Comparison of ENCODE assay signal across 20 cellular contexts in genomic region chr16:75121949-75122568, GRCh38. TPM values are rescaled to one million over a fixed set of nuclear protein-coding genes. Genes with fewer than 3 reads are reported as not detected.
"Had no signal": no experiment of that assay in that cellular context is flagged by ENCODE, and none has a peak within 500 bp of the region (broad histone marks: within the 10 kb centered on the region; RNA-seq: fewer than 3 reads in every experiment).

No MANE protein-coding gene starts in this region.

- H3K27ac Mint-ChIP-seq: naive thymus-derived CD8-positive, alpha-beta T cell; stimulated activated naive B cell treated with anti-CD40 and anti-IgM and Interleukin-4, amounts not matched to agents 10 μg/mL and 1 μg/mL and 100 μg/mL, for 72 hours; stimulated activated naive CD8-positive, alpha-beta T cell treated with anti-CD3 and anti-CD28 coated beads, Interleukin-15, amount 100 ng/mL, for 72 hours had no signal

- H3K4me3 Mint-ChIP-seq: naive thymus-derived CD8-positive, alpha-beta T cell; stimulated activated naive B cell treated with anti-CD40 and anti-IgM and Interleukin-4, amounts not matched to agents 10 μg/mL and 1 μg/mL and 100 μg/mL, for 72 hours; stimulated activated naive CD8-positive, alpha-beta T cell treated with anti-CD3 and anti-CD28 coated beads, Interleukin-15, amount 100 ng/mL, for 72 hours had no signal

- H3K27me3 ChIP-seq: dorsolateral prefrontal cortex, neutrophil, right lobe of liver, transverse colon had no signal

- H3K4me1 Mint-ChIP-seq: naive thymus-derived CD8-positive, alpha-beta T cell; stimulated activated naive B cell treated with anti-CD40 and anti-IgM and Interleukin-4, amounts not matched to agents 10 μg/mL and 1 μg/mL and 100 μg/mL, for 72 hours; stimulated activated naive CD8-positive, alpha-beta T cell treated with anti-CD3 and anti-CD28 coated beads, Interleukin-15, amount 100 ng/mL, for 72 hours had no signal

- H3K27me3 Mint-ChIP-seq: naive thymus-derived CD8-positive, alpha-beta T cell; stimulated activated naive CD8-positive, alpha-beta T cell treated with anti-CD3 and anti-CD28 coated beads, Interleukin-15, amount 100 ng/mL, for 72 hours had no signal

- H3K27ac ChIP-seq: dorsolateral prefrontal cortex, neutrophil, psoas muscle, thoracic aorta, transverse colon had no signal

- ATAC-seq: mucosa of descending colon; naive thymus-derived CD8-positive, alpha-beta T cell; psoas muscle; stimulated activated naive B cell treated with anti-CD40 and anti-IgM and Interleukin-4, amounts not matched to agents 10 μg/mL and 1 μg/mL and 100 μg/mL, for 72 hours; stimulated activated naive CD8-positive, alpha-beta T cell treated with anti-CD3 and anti-CD28 coated beads, Interleukin-15, amount 100 ng/mL, for 72 hours had no signal

- H3K36me3 ChIP-seq: neutrophil, thoracic aorta, transverse colon had no signal

- DNase-seq: cortex of kidney; dorsolateral prefrontal cortex; effector CD8-positive, alpha-beta T cell; foreskin melanocyte; head of caudate nucleus; hippocampal formation; kidney glomerular epithelial cell; mammary epithelial cell; mucosa of descending colon; naive thymus-derived CD8-positive, alpha-beta T cell; psoas muscle; retina; stimulated activated CD4-positive, alpha-beta T cell treated with anti-CD3 and anti-CD28 coated beads, Interleukin-4, amount 100 ng/mL, for 24 hours; stimulated activated naive B cell treated with anti-CD40 and anti-IgM and Interleukin-4, amounts not matched to agents 10 μg/mL and 1 μg/mL and 100 μg/mL, for 72 hours; stimulated activated naive CD8-positive, alpha-beta T cell treated with anti-CD3 and anti-CD28 coated beads, Interleukin-15, amount 100 ng/mL, for 72 hours; transverse colon had no signal

- H3K4me3 ChIP-seq: dorsolateral prefrontal cortex, mucosa of descending colon, psoas muscle, right lobe of liver, thoracic aorta, transverse colon had no signal

RNA-seq across cellular contexts. Expression of gene LDHD, which starts 5.5 kb away (rescaled TPM):
- total RNA-seq: naive thymus-derived CD8-positive, alpha-beta T cell had no signal
- polyA plus RNA-seq: naive thymus-derived CD8-positive, alpha-beta T cell; neural cell had no signal
